ENCODE assay signal across 9 cellular contexts in the genomic region with DNA sequence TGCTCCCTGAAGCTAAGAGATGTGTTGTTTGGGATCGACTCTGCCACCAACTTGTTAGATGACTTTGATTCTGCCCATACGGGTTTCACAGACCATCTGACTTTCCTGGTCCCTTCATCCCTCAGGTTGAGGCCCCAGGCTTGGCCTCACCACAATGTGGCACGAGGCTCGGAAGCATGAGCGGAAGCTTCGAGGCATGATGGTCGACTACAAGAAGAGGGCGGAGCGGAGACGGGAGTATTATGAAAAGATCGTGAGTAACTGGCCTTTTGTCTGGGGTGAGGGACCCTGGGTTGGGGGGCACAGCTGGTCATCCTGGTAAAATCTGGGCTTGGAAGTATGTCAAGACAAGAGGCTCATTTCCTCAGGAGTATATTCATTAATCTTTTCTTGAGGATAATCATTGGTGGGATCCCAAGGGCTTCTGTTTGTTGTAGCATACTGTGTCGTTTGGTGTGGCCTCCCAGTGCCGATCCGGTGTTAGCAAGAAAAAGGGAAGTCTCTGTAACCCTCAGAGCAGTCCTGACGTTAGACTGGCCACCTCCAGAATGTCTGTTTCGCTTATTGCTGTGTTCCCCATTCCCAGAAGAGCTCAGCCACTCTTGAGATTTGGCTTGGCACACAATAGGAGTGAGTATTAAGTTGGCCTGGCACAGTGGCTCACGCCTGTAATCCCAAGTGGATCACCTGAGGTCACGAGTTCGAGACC. TPM values are rescaled to one million over a fixed set of nuclear protein-coding genes. Genes with fewer than 3 reads are reported as not detected.
DNase-seq lines count a peak whose midpoint lies in the region; ATAC-seq and TF ChIP-seq lines count a peak whose summit lies in the region.
"Had no signal": no experiment of that assay in that cellular context is flagged by ENCODE, and none has a peak within 500 bp of the region (broad histone marks: within the 10 kb centered on the region; RNA-seq: fewer than 3 reads in every experiment).

No MANE protein-coding gene starts in this region.

- H3K4me3 ChIP-seq in A673 (ENCODE audit: low read depth, low read length, poor library complexity, severe bottlenecking) (peak overlapping the region; percentile 97), IMR-90 (ENCODE audit: insufficient read depth, low read depth, low read length) (peak overlapping the region; percentile 91; the same call in 1 of the 2 replicates), astrocyte of the cerebellum (ENCODE audit: low read depth, low read length) (peak overlapping the region; percentile 80), mononuclear cell (ENCODE audit: low read length) (peak overlapping the region; percentile 98)

- no peak for TF ChIP-seq POLR2A in IMR-90 (IDR thresholded peaks at IDR 0.05; ENCODE audit: low read depth, low read length)

- WGBS in IMR-90 (ENCODE audit: extremely low coverage in 2 of 2, insufficient read length in 1 of 2), 2 experiments = 90% methylated on average over 6 of the region's 19 CpGs; no CpG with 5 or more reads in 1 of the 2 experiments

- H3K79me1 ChIP-seq in IMR-90 (ENCODE audit: low read depth in 1 of 2, low read length in 2 of 2) = peaks cover 29 to 47% of the 10 kb centered on the region in 2 experiments

- ATAC-seq in IMR-90 (ENCODE audit: low read depth) (no peak), HG02798 (IDR thresholded peaks at IDR 0.05; ENCODE audit: poor library complexity, unreplicated experiment) (no peak)

- H3K36me3 ChIP-seq in A673 (ENCODE audit: insufficient read depth, low read length, poor library complexity, severe bottlenecking) (peaks cover 52% of the 10 kb centered on the region), IMR-90 (ENCODE audit: control insufficient read depth, insufficient read depth, low read length) (peaks cover 39% of the 10 kb centered on the region)

- no peak overlapping the region for H2BK5ac ChIP-seq in IMR-90 (ENCODE audit: low read depth, low read length, poor library complexity, severe bottlenecking)

- TF ChIP-seq CTCF in A673 (conservative IDR thresholded peaks at IDR 0.05; ENCODE audit: low read depth, low read length) = no peak
- no peak for TF ChIP-seq CTCF in IMR-90 (conservative IDR thresholded peaks at IDR 0.05; ENCODE audit: low read depth, low read length)
- TF ChIP-seq CTCF in astrocyte of the cerebellum (IDR thresholded peaks at IDR 0.05; ENCODE audit: low read depth, low read length, missing control alignments) = no peak

- H3K14ac ChIP-seq in IMR-90 (replicated peaks; ENCODE audit: low read depth, low read length) = no peak overlapping the region

- no peak overlapping the region for H3K18ac ChIP-seq in IMR-90 (ENCODE audit: low read depth, low read length)

- H2BK120ac ChIP-seq in IMR-90 (ENCODE audit: low read depth, low read length) = no peak overlapping the region

- in situ Hi-C loops in IMR-90 (cut with MboI; ENCODE audit: low sequenced_read_pairs) (no loop called here), astrocyte of the cerebellum (cut with HindIII; ENCODE audit: low sequenced_read_pairs) (no loop called here)

- no peak overlapping the region for H2BK20ac ChIP-seq in IMR-90 (ENCODE audit: low read depth, low read length)

- no peak overlapping the region for H4K5ac ChIP-seq in IMR-90 (ENCODE audit: low read depth, low read length)

- intact Hi-C loops in A673 (cut with micrococcal nuclease; ENCODE audit: unreplicated experiment) = no loop called here
- intact Hi-C loops in IMR-90 (cut with micrococcal nuclease) = no loop called here

- H3K4ac ChIP-seq in IMR-90 (ENCODE audit: low read depth, low read length) = no peak overlapping the region

- no peak overlapping the region for H2AFZ ChIP-seq in IMR-90 (replicated peaks; ENCODE audit: low read length, poor library complexity)

- no peak for TF ChIP-seq RAD21 in IMR-90 (IDR thresholded peaks at IDR 0.05; ENCODE audit: low read length)

- H2AK5ac ChIP-seq in IMR-90 (ENCODE audit: low read depth, low read length) = no peak overlapping the region

- POLR2A ChIA-PET in A673 (lab: Charles Lee; ENCODE audit: low non-redundant PET) (interaction anchor here (0.6 kb wide), 2 partner anchors 11 to 32 kb away, joined by 4 to 5 read pairs; no protein-coding TSS in a partner anchor), IMR-90 (lab: Charles Lee; ENCODE audit: unreplicated experiment) (no interaction called here)

- H3K27ac ChIP-seq in A673 (ENCODE audit: low read depth, low read length, poor library complexity, severe bottlenecking) (peak overlapping the region; percentile 93), IMR-90 (ENCODE audit: insufficient read depth, low read length) (no peak overlapping the region)
- H3K27ac ChIP-seq: foreskin keratinocyte had no signal

- H3K9me1 ChIP-seq in IMR-90 (ENCODE audit: insufficient read depth, low read length) = peaks cover 15% of the 10 kb centered on the region

- BruUV-seq in A673 (replicated peaks; lab: Mats Ljungman, UMichigan) = TSS peak; percentile 48
- no TSS peak for BruUV-seq in IMR-90 (replicated peaks; lab: Mats Ljungman, UMichigan)

- H3K56ac ChIP-seq in IMR-90 (ENCODE audit: extremely low read depth, insufficient read depth, low read length) = no peak overlapping the region

- H3K9me3 ChIP-seq in A673 (ENCODE audit: low read depth, low read length, poor library complexity, severe bottlenecking) (no peaks in the 10 kb centered on the region), IMR-90 (ENCODE audit: control insufficient read depth, insufficient read depth, low read length) (no peaks in the 10 kb centered on the region), mononuclear cell (ENCODE audit: low read depth, low read length) (no peaks in the 10 kb centered on the region)

- peak overlapping the region; percentile 89 for H2AK9ac ChIP-seq in IMR-90 (replicated peaks; ENCODE audit: low read depth, low read length, poor library complexity)

- CTCF ChIA-PET in A673 (lab: Charles Lee) = interaction anchor here (2.5 kb wide), 1 partner anchor 19 kb away, joined by 16 read pairs; no protein-coding TSS in a partner anchor
- CTCF ChIA-PET in IMR-90 (lab: Yijun Ruan, JAX) = interaction anchor here (0.9 kb wide), 1 partner anchor 19 kb away, joined by 5 read pairs; no protein-coding TSS in a partner anchor

- H3K4me1 ChIP-seq in A673 (ENCODE audit: insufficient read depth, low read length, poor library complexity, severe bottlenecking) = peaks cover 9% of the 10 kb centered on the region
- peaks cover 11% of the 10 kb centered on the region for H3K4me1 ChIP-seq in IMR-90 (ENCODE audit: control insufficient read depth, insufficient read depth, low read length)
- H3K4me1 ChIP-seq in mononuclear cell (ENCODE audit: insufficient read depth, low read length) = peaks cover 45% of the 10 kb centered on the region

- H3K4me2 ChIP-seq in IMR-90 (ENCODE audit: low read depth, low read length) = peak overlapping the region; percentile 93

- no peaks in the 10 kb centered on the region for H3K27me3 ChIP-seq in A673 (replicated peaks; ENCODE audit: insufficient read depth, low read depth, low read length, poor library complexity)
- H3K27me3 ChIP-seq in IMR-90 (ENCODE audit: control insufficient read depth, insufficient read depth, low read length) = no peaks in the 10 kb centered on the region
- H3K27me3 ChIP-seq in mononuclear cell (ENCODE audit: insufficient read depth, low read length) = no peaks in the 10 kb centered on the region
- H3K27me3 ChIP-seq: foreskin keratinocyte had no signal

- no peak overlapping the region for H4K91ac ChIP-seq in IMR-90 (ENCODE audit: insufficient read depth, low read depth, low read length)

- peaks cover 54% of the 10 kb centered on the region for H4K20me1 ChIP-seq in IMR-90 (ENCODE audit: insufficient read depth, low read length)

- H4K8ac ChIP-seq in IMR-90 (ENCODE audit: low read depth in 2 of 2, low read length in 2 of 2) = no peak overlapping the region

- no peak overlapping the region for H3K23ac ChIP-seq in IMR-90 (ENCODE audit: low read depth, low read length)

- H2BK15ac ChIP-seq in IMR-90 (ENCODE audit: low read depth, low read length) = no peak overlapping the region

- DNase-seq in A673 (ENCODE audit: low spot score) (no peak), IMR-90 (no peak), astrocyte of the cerebellum (ENCODE audit: low read depth) (no peak), DMS53 treated with DMSO at 0.1 percent for 48 hours (lab: John Stamatoyannopoulos, UW; ENCODE audit: unreplicated experiment) (no peak), COR-L47 (lab: John Stamatoyannopoulos, UW) (no peak), NCI-H82 (lab: John Stamatoyannopoulos, UW) (no peak)
- DNase-seq: foreskin keratinocyte had no signal

- dilution Hi-C loops in IMR-90 (cut with HindIII; ENCODE audit: low sequenced_read_pairs, unreplicated experiment) = no loop called here

- peak overlapping the region; percentile 95; the same call in 1 of the 2 replicates for H3K9ac ChIP-seq in IMR-90 (ENCODE audit: low read depth, low read length)

TF ChIP-seq in IMR-90, 13 proteins besides CTCF, POLR2A, EP300 and RAD21 (continues in another document):
- no peak for TF ChIP-seq RCOR1 (IDR thresholded peaks at IDR 0.05; ENCODE audit: insufficient replicate concordance, low read length)

RNA-seq across cellular contexts. Expression of gene CLASRP, which starts 1.4 kb away (rescaled TPM):
- 104 and 109 TPM in 2 replicates for total RNA-seq in A673 (2021)
- total RNA-seq in IMR-90 (2012; rRNA removed) = 19.9 and 20.6 TPM in 2 replicates
- polyA plus RNA-seq in IMR-90 (2012; rRNA removed) = 31.7 and 34.9 TPM in 2 replicates
- 15.3 and 30.0 TPM in 2 replicates for polyA plus RNA-seq in IMR-90 (2012; cell fraction: cytosol; rRNA removed)
- polyA plus RNA-seq in IMR-90 (2012; cell fraction: nucleus; rRNA removed; ENCODE audit: low replicate concordance) = 532 and 592 TPM in 2 replicates
- 49.4 TPM for total RNA-seq in mononuclear cell

RNA-seq across cellular contexts. Expression of gene ZNF296, which starts 36.1 kb away (rescaled TPM):
- total RNA-seq in A673 (2021) (2.9 and 3.0 TPM in 2 replicates), IMR-90 (2012; rRNA removed) (not detected in 2 replicates), mononuclear cell (1.2 TPM)
- 0.10 and 0.11 TPM in 2 replicates for polyA plus RNA-seq in IMR-90 (2012; rRNA removed)
- 0.11 and 0.25 TPM in 2 replicates for polyA plus RNA-seq in IMR-90 (2012; cell fraction: cytosol; rRNA removed)
- 0.58 and 1.5 TPM in 2 replicates for polyA plus RNA-seq in IMR-90 (2012; cell fraction: nucleus; rRNA removed; ENCODE audit: low replicate concordance)

RNA-seq across cellular contexts. Expression of gene GEMIN7, which starts 38.8 kb away (rescaled TPM):
- 34.0 and 34.5 TPM in 2 replicates for total RNA-seq in A673 (2021)
- total RNA-seq in IMR-90 (2012; rRNA removed) = 19.7 and 27.2 TPM in 2 replicates
- polyA plus RNA-seq in IMR-90 (2012; rRNA removed) = 52.8 and 53.0 TPM in 2 replicates
- 56.1 and 64.0 TPM in 2 replicates for polyA plus RNA-seq in IMR-90 (2012; cell fraction: cytosol; rRNA removed)
- polyA plus RNA-seq in IMR-90 (2012; cell fraction: nucleus; rRNA removed; ENCODE audit: low replicate concordance) = 18.8 and 44.2 TPM in 2 replicates
- 4.1 TPM for total RNA-seq in mononuclear cell

RNA-seq across cellular contexts. Expression of gene RELB, which starts 38.9 kb away (rescaled TPM):
- 11.9 and 13.1 TPM in 2 replicates for total RNA-seq in A673 (2021)
- total RNA-seq in IMR-90 (2012; rRNA removed) = 5.0 TPM in 2 replicates
- 17.2 and 19.9 TPM in 2 replicates for polyA plus RNA-seq in IMR-90 (2012; rRNA removed)
- 19.6 and 28.9 TPM in 2 replicates for polyA plus RNA-seq in IMR-90 (2012; cell fraction: cytosol; rRNA removed)
- polyA plus RNA-seq in IMR-90 (2012; cell fraction: nucleus; rRNA removed; ENCODE audit: low replicate concordance) = 15.4 and 32.8 TPM in 2 replicates
- total RNA-seq in mononuclear cell = 42.9 TPM

RNA-seq across cellular contexts. Expression of gene PPP1R37, which starts 52.8 kb away (rescaled TPM):
- 33.6 and 34.0 TPM in 2 replicates for total RNA-seq in A673 (2021)
- total RNA-seq in IMR-90 (2012; rRNA removed) = 13.1 and 13.9 TPM in 2 replicates
- 18.5 and 20.8 TPM in 2 replicates for polyA plus RNA-seq in IMR-90 (2012; rRNA removed)
- 14.0 and 22.6 TPM in 2 replicates for polyA plus RNA-seq in IMR-90 (2012; cell fraction: cytosol; rRNA removed)
- polyA plus RNA-seq in IMR-90 (2012; cell fraction: nucleus; rRNA removed; ENCODE audit: low replicate concordance) = 41.6 and 72.5 TPM in 2 replicates
- total RNA-seq in mononuclear cell = 14.0 TPM
